ENCODE assay signal across 16 cellular contexts in genomic region chr1:163201906-163202305, GRCh38. TPM values are rescaled to one million over a fixed set of nuclear protein-coding genes. Genes with fewer than 3 reads are reported as not detected.
DNase-seq lines count a peak whose midpoint lies in the region; ATAC-seq, FAIRE-seq and TF ChIP-seq lines count a peak whose summit lies in the region.
"Had no signal": no experiment of that assay in that cellular context is flagged by ENCODE, and none has a peak within 500 bp of the region (broad histone marks: within the 10 kb centered on the region; RNA-seq: fewer than 3 reads in every experiment).

No MANE protein-coding gene starts in this region.

- H3K27ac ChIP-seq in coronary artery: peak overlapping the region; percentile 72 to 79

- H3K4me3 ChIP-seq in coronary artery (peak overlapping the region; percentile 58), retinal pigment epithelial cell (ENCODE audit: low read length) (peak overlapping the region; percentile 1)
- H3K4me3 ChIP-seq: K562 had no signal

- in situ Hi-C loops in Caki2 (cut with HindIII; ENCODE audit: low pct_unique_long_range_greater_than_20kb, low sequenced_read_pairs): no loop called here

- TF ChIP-seq CTCF in coronary artery (IDR thresholded peaks at IDR 0.05) (no peak), retinal pigment epithelial cell (conservative IDR thresholded peaks at IDR 0.05; ENCODE audit: low read depth, low read length) (no peak)

- no peak for ATAC-seq in GM18873 (IDR thresholded peaks at IDR 0.05; ENCODE audit: low FRiP score, unreplicated experiment)
- ATAC-seq: effector memory CD8-positive, alpha-beta T cell; K562 had no signal

- FAIRE-seq in urothelium cell line (lab: Jason Lieb, UNC): no peak
- FAIRE-seq: K562, small intestine had no signal

- DNase-seq in Caki2 (ENCODE audit: low read depth) (peak; percentile 17), coronary artery (ENCODE audit: low spot score) (no peak), kidney tubule cell (ENCODE audit: low spot score) (peak; percentile 47), retinal pigment epithelial cell (ENCODE audit: low read depth) (no peak), urothelium cell line (ENCODE audit: low spot score) (no peak), NCI-H524 treated with DMSO at 0.1 percent for 48 hours (lab: John Stamatoyannopoulos, UW) (no peak), RKO (ENCODE audit: low spot score) (no peak)
- DNase-seq: activated CD4-positive, alpha-beta T cell treated with anti-CD3 and anti-CD28 coated beads, Interleukin-2, amount 50 U/mL, for 1 hour; effector memory CD8-positive, alpha-beta T cell; foreskin fibroblast; midbrain; NCI-H1092 treated with DMSO at 0.1 percent for 48 hours; NCI-H2107; small intestine had no signal

RNA-seq across cellular contexts. Expression of gene RGS5, which starts 0.8 kb away (rescaled TPM):
- 4.0 and 4.7 TPM in 2 replicates for total RNA-seq in Caki2 (2014; rRNA removed; shearing (Covaris generic); ENCODE audit: low replicate concordance)

Comparison
In these comparisons a context has a peak if more than half of its experiments do, and no peak if none do; other contexts are left out.
1. DNase-seq: peak in Caki2 (single experiment) and kidney tubule cell (single experiment); none in coronary artery (single experiment), retinal pigment epithelial cell (single experiment), urothelium cell line (single experiment), NCI-H524 treated with DMSO at 0.1 percent for 48 hours (single experiment) and RKO (single experiment).